Comparison of ENCODE assay signal across 8 cellular contexts in the genomic region with DNA sequence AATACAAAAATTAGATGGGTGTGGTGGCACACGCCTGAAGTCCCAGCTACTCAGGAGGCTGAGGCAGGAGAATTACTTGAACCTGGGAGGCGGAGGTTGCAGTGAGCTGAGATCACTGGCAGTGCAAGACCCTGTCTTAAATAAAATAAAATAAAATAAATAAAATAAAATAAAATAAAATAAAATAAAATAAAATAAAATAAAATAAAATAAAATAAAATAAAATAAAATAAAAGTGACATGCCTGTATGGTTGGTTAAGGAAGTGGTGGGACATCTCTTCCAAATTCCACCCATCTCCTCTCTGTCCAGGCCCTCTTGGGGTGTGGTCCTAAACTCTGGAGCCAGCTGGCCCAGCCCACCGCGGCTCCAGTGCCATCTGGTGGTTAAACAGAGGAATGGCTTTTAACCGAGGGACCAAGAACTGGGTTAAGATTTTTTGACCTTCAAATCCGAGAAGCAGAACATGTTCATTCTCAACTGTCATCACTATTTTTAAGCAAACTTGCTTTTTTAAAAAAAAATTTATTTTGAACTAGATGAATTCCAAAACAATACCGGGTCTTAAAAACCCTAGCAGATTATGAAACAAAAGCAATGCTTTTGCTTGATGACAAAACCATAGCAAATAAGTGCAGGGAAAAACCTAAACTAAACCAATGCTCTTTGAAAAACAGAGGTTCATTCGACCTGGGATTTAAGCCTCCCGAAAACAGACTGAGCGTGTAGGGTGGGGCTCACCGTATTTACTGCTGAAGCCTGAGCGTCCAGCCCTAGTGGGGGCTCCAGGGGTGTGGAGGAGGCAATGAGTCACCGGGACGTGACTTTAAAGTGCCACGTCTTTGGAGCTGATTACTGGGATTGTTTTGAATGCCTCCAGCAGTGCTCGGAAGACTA.
DNase-seq lines count a peak whose midpoint lies in the region; TF ChIP-seq lines count a peak whose summit lies in the region.

No MANE protein-coding gene starts in this region.

- H3K4me3 ChIP-seq in AG10803 (ENCODE audit: low read length) (peak overlapping the region; percentile 35), SK-N-MC (no peak overlapping the region)

- H3K27me3 Mint-ChIP-seq in MCF 10A (ENCODE audit: insufficient read depth, unreplicated experiment) = no peaks in the 10 kb centered on the region

- H3K36me3 ChIP-seq in SK-N-MC (ENCODE audit: insufficient read depth, low read length) = peaks cover 8% of the 10 kb centered on the region; the same call in 1 of the 2 replicates

- no peak overlapping the region for H3K27ac Mint-ChIP-seq in MCF 10A (ENCODE audit: low read depth, unreplicated experiment)

- no peaks in the 10 kb centered on the region for H3K9me3 Mint-ChIP-seq in MCF 10A (ENCODE audit: unreplicated experiment)

- no peaks in the 10 kb centered on the region for H3K9me3 ChIP-seq in SK-N-MC (ENCODE audit: low read depth, low read length)

- H3K4me1 Mint-ChIP-seq in MCF 10A (ENCODE audit: insufficient read depth, unreplicated experiment) = peaks cover 20% of the 10 kb centered on the region

- TF ChIP-seq RAD21 in Ishikawa (IDR thresholded peaks at IDR 0.05; ENCODE audit: low read depth) = peak; percentile 83

- DNase-seq in AG10803 (ENCODE audit: low read depth) = peak; percentile 56
- DNase-seq in SK-N-MC (ENCODE audit: low read depth, low spot score) = peak; percentile 14
- peak; percentile 76 for DNase-seq in MCF 10A (ENCODE audit: unreplicated experiment)
- DNase-seq in kidney tubule cell (ENCODE audit: low spot score) = peak; percentile 67
- peak; percentile 18 for DNase-seq in stimulated activated CD8-positive, alpha-beta memory T cell treated with anti-CD3 and anti-CD28 coated beads, Interleukin-4, amount 100 ng/mL, for 24 hours (ENCODE audit: low read depth)
- no peak for DNase-seq in dedifferentiated amniotic fluid mesenchymal stem cell (ENCODE audit: extremely low spot score)

- H3K36me3 Mint-ChIP-seq in MCF 10A (ENCODE audit: insufficient read depth, unreplicated experiment) = peaks cover 8% of the 10 kb centered on the region

- CTCF ChIA-PET in MCF 10A (lab: Yijun Ruan, JAX) = interaction anchor here (0.6 to 5.8 kb wide), 12 partner anchors 8 to 1465 kb away, joined by 3 to 41 read pairs (median 7); no protein-coding TSS in a partner anchor

- no peak for TF ChIP-seq EP300 in Ishikawa (IDR thresholded peaks at IDR 0.05; ENCODE audit: borderline replicate concordance)

- intact Hi-C loops in MCF 10A (cut with micrococcal nuclease) = loop anchor here (1.0 to 5.0 kb wide), 2 partner anchors 25 to 189 kb away; partner anchors contain the start of gene NFKBIE

- H3K27ac ChIP-seq in SK-N-MC = no peak overlapping the region

- no TSS peak for BruUV-seq in MCF 10A (replicated peaks; lab: Mats Ljungman, UMichigan)

- H3K9ac ChIP-seq in SK-N-MC (ENCODE audit: insufficient read length) = no peak overlapping the region

- TF ChIP-seq CTCF in AG10803 (conservative IDR thresholded peaks at IDR 0.05; ENCODE audit: low read length) (peak; percentile 89), GM12872 (IDR thresholded peaks at IDR 0.05; ENCODE audit: insufficient read depth, low read depth, low read length) (peak; percentile 79), MCF 10A (IDR thresholded peaks at IDR 0.05; ENCODE audit: unreplicated experiment) (peak; percentile 88)

- H3K4me3 Mint-ChIP-seq in MCF 10A (ENCODE audit: unreplicated experiment) = no peak overlapping the region

- POLR2A ChIA-PET in MCF 10A (lab: Yijun Ruan, JAX) = interaction anchor here (1.2 to 1.5 kb wide), 2 partner anchors 17 to 22 kb away, joined by 3 to 4 read pairs; no protein-coding TSS in a partner anchor

TF ChIP-seq in Ishikawa, 13 proteins besides CTCF, POLR2A, EP300 and RAD21:
- TF ChIP-seq NFIC (IDR thresholded peaks at IDR 0.05) (no peak), CREB1 (IDR thresholded peaks at IDR 0.05; ENCODE audit: low read depth) (no peak), TEAD4 (IDR thresholded peaks at IDR 0.05) (no peak), USF1 (IDR thresholded peaks at IDR 0.05) (no peak), TAF1 (IDR thresholded peaks at IDR 0.05; ENCODE audit: low read depth) (no peak), REST (IDR thresholded peaks at IDR 0.05; ENCODE audit: low read depth) (no peak), FOXM1 (IDR thresholded peaks at IDR 0.05; ENCODE audit: borderline replicate concordance, low read depth) (no peak)
- TF ChIP-seq, protein P1, sequence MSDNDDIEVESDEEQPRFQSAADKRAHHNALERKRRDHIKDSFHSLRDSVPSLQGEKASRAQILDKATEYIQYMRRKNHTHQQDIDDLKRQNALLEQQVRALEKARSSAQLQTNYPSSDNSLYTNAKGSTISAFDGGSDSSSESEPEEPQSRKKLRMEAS (IDR thresholded peaks at IDR 0.05) = no peak
